In the genomic region with DNA sequence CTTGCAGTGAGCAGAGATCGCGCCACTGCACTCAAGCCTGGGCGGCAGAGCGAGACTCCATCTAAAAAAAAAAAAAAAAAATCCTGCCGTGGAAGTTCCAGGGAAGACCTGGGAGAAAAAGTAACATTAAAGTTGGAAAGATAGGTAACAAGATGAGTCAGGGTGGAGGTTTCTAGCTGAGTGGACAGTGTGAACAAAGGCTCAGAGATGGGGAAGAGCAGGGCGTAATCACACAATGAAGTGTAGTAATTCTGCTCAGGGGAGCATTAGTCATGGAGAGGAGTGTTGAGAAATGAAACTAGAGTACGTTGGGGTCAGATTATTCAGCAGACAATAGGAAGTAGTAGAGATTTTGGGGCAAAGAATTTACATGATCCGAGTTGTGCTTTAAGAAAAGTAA, we compare ENCODE assay signal across 8 cellular contexts. TPM values are rescaled to one million over a fixed set of nuclear protein-coding genes. Genes with fewer than 3 reads are reported as not detected.
A peak's percentile ranks its signal among the peaks of the same experiment; 100 is the strongest.
DNase-seq lines count a peak whose midpoint lies in the region; ATAC-seq, FAIRE-seq and TF ChIP-seq lines count a peak whose summit lies in the region.

No MANE protein-coding gene starts in this region.

- ATAC-seq in GM18511 (IDR thresholded peaks at IDR 0.05; ENCODE audit: unreplicated experiment) = peak; percentile 96
- ATAC-seq in HG02588 (IDR thresholded peaks at IDR 0.05; ENCODE audit: unreplicated experiment) = peak; percentile 71

- FAIRE-seq in frontal cortex (lab: Jason Lieb, UNC) = no peak

- no peak overlapping the region for H3K4me3 ChIP-seq in fibroblast of pulmonary artery (replicated peaks; ENCODE audit: low read depth, low read length)

- TF ChIP-seq CTCF in fibroblast of pulmonary artery (IDR thresholded peaks at IDR 0.05; ENCODE audit: low read length, missing control alignments) = no peak

- peak; percentile 82 for DNase-seq in NCI-H460 (ENCODE audit: extremely low read depth, low read depth)
- DNase-seq in fibroblast of pulmonary artery (ENCODE audit: low read depth) = peak; percentile 74
- no peak for DNase-seq in frontal cortex (ENCODE audit: low spot score in 2 of 2)
- DNase-seq in ecto neural progenitor cell (ENCODE audit: low spot score) = no peak
- DNase-seq in iPS-NIHi7 (ENCODE audit: extremely low spot score) = no peak
- no peak for DNase-seq in NCI-H2081 treated with DMSO at 0.1 percent for 48 hours (lab: John Stamatoyannopoulos, UW)

RNA-seq across cellular contexts. Expression of a gene that starts 21.6 kb away (rescaled TPM):
- total RNA-seq in NCI-H460 (2014; rRNA removed; shearing (Covaris generic)) = 30.1 and 32.4 TPM in 2 replicates
- polyA plus RNA-seq in NCI-H460 (2014; cell fraction: nucleus; rRNA removed) = 8.6 and 13.6 TPM in 2 replicates
- 19.2 TPM for total RNA-seq in frontal cortex

Comparison
In these comparisons a context has a peak if more than half of its experiments do, and no peak if none do; other contexts are left out.
1. DNase-seq: peak in NCI-H460 (single experiment) and fibroblast of pulmonary artery (single experiment); none in frontal cortex (0 of 2), ecto neural progenitor cell (single experiment), iPS-NIHi7 (single experiment) and NCI-H2081 treated with DMSO at 0.1 percent for 48 hours (single experiment).